ENCODE assay signal across 26 cellular contexts in the genomic region with DNA sequence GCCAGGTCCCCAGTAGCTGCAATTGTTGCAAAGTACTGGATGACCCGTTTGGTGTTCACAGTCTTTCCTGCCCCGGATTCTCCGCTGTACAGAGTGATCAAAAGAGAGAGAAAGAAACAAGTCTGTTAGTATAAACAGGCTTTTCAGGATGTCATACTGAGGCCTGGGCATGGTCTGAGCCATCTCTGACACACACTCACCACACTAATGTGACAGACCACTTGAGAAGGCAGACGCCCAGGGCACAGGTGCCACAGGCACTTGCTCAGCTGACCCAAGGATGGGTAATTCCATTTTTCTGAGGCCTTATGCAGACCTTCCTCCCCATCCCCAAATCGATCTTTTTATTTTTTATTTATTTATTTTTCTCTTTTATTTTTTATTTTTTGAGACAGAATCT. TPM values are rescaled to one million over a fixed set of nuclear protein-coding genes. Genes with fewer than 3 reads are reported as not detected.
"Had no signal": no experiment of that assay in that cellular context is flagged by ENCODE, and none has a peak within 500 bp of the region (broad histone marks: within the 10 kb centered on the region; RNA-seq: fewer than 3 reads in every experiment).

No MANE protein-coding gene starts in this region.

- H3K27ac Mint-ChIP-seq: activated CD4-positive, alpha-beta memory T cell treated with anti-CD3 and anti-CD28 coated beads, Interleukin-2, amount 10 ng/mL, durations not matched to agents 7 days and 5 days; activated CD4-positive, alpha-beta T cell treated with anti-CD3 and anti-CD28 coated beads for 36 hours; activated CD4-positive, alpha-beta T cell treated with anti-CD3 and anti-CD28 coated beads, Interleukin-2, amount 10 ng/mL, durations not matched to agents 24 days and 14 days; activated naive CD4-positive, alpha-beta T cell treated with anti-CD3 and anti-CD28 coated beads, Interleukin-2, amount 10 ng/mL, durations not matched to agents 7 days and 5 days; activated naive CD4-positive, alpha-beta T cell treated with anti-CD3 and anti-CD28 coated beads, Interleukin-2, amount 50 U/mL, for 72 hours; activated naive CD8-positive, alpha-beta T cell treated with anti-CD3 and anti-CD28 coated beads, Interleukin-2, amount 10 ng/mL, durations not matched to agents 7 days and 5 days; activated T-cell treated with anti-CD3 and anti-CD28 coated beads, Interleukin-2, amount 50 U/mL, for 24 hours; activated T-cell treated with anti-CD3 and anti-CD28 coated beads, Interleukin-2, amount 50 U/mL, for 72 hours; brain; effector memory CD8-positive, alpha-beta T cell had no signal

- FAIRE-seq: colon, frontal cortex had no signal

- H3K4me3 ChIP-seq: ascending aorta, breast epithelium, cardiac muscle cell had no signal

- H3K9me3 Mint-ChIP-seq: activated CD4-positive, alpha-beta memory T cell treated with anti-CD3 and anti-CD28 coated beads, Interleukin-2, amount 10 ng/mL, durations not matched to agents 7 days and 5 days; activated CD4-positive, alpha-beta T cell treated with anti-CD3 and anti-CD28 coated beads, Interleukin-2, amount 10 ng/mL, durations not matched to agents 24 days and 14 days; activated naive CD4-positive, alpha-beta T cell treated with anti-CD3 and anti-CD28 coated beads, Interleukin-2, amount 10 ng/mL, durations not matched to agents 7 days and 5 days; activated naive CD4-positive, alpha-beta T cell treated with anti-CD3 and anti-CD28 coated beads, Interleukin-2, amount 50 U/mL, for 72 hours; activated naive CD8-positive, alpha-beta T cell treated with anti-CD3 and anti-CD28 coated beads, Interleukin-2, amount 10 ng/mL, durations not matched to agents 7 days and 5 days; activated T-cell treated with anti-CD3 and anti-CD28 coated beads, Interleukin-2, amount 50 U/mL, for 24 hours; activated T-cell treated with anti-CD3 and anti-CD28 coated beads, Interleukin-2, amount 50 U/mL, for 72 hours; brain; central memory CD8-positive, alpha-beta T cell; effector memory CD8-positive, alpha-beta T cell had no signal

- H3K4me1 ChIP-seq: ascending aorta, breast epithelium had no signal

- H3K36me3 ChIP-seq: breast epithelium, cardiac muscle cell had no signal

- DNase-seq: activated CD4-positive, alpha-beta memory T cell treated with anti-CD3 and anti-CD28 coated beads, Interleukin-2, amount 10 ng/mL, durations not matched to agents 7 days and 5 days; activated CD4-positive, alpha-beta T cell treated with anti-CD3 and anti-CD28 coated beads for 36 hours; activated CD4-positive, alpha-beta T cell treated with anti-CD3 and anti-CD28 coated beads, Interleukin-2, amount 10 ng/mL, durations not matched to agents 24 days and 14 days; activated CD4-positive, CD25-positive, alpha-beta regulatory T cell; activated CD4-positive, CD25-positive, alpha-beta regulatory T cell treated with anti-CD3 and anti-CD28 coated beads, Interleukin-2, amount 50 U/mL, for 72 hours; activated CD8-positive, alpha-beta memory T cell treated with anti-CD3 and anti-CD28 coated beads, Interleukin-2, amount 50 U/mL, for 48 hours; activated gamma-delta T cell; activated naive CD4-positive, alpha-beta T cell; activated naive CD4-positive, alpha-beta T cell treated with anti-CD3 and anti-CD28 coated beads, Interleukin-2, amount 10 ng/mL, durations not matched to agents 7 days and 5 days; activated naive CD8-positive, alpha-beta T cell treated with anti-CD3 and anti-CD28 coated beads, Interleukin-2, amount 10 ng/mL, durations not matched to agents 7 days and 5 days; activated T-cell treated with anti-CD3 and anti-CD28 coated beads for 4 hours; activated T-cell treated with anti-CD3 and anti-CD28 coated beads, Interleukin-2, amount 50 U/mL, for 24 hours; activated T-cell treated with anti-CD3 and anti-CD28 coated beads, Interleukin-2, amount 50 U/mL, for 72 hours; cortex of kidney; dermis blood vessel endothelial cell; effector CD4-positive, alpha-beta T cell; effector memory CD8-positive, alpha-beta T cell; T-helper 2 cell had no signal

- H3K4me1 Mint-ChIP-seq: central memory CD8-positive, alpha-beta T cell had no signal

- H3K27me3 Mint-ChIP-seq: activated CD4-positive, alpha-beta memory T cell treated with anti-CD3 and anti-CD28 coated beads, Interleukin-2, amount 10 ng/mL, durations not matched to agents 7 days and 5 days; activated CD4-positive, alpha-beta T cell treated with anti-CD3 and anti-CD28 coated beads for 36 hours; activated CD4-positive, alpha-beta T cell treated with anti-CD3 and anti-CD28 coated beads, Interleukin-2, amount 10 ng/mL, durations not matched to agents 24 days and 14 days; activated T-cell treated with anti-CD3 and anti-CD28 coated beads, Interleukin-2, amount 50 U/mL, for 24 hours had no signal

- H3K27me3 ChIP-seq: ascending aorta, breast epithelium, cardiac muscle cell had no signal

- H3K36me3 Mint-ChIP-seq: activated naive CD4-positive, alpha-beta T cell treated with anti-CD3 and anti-CD28 coated beads, Interleukin-2, amount 10 ng/mL, durations not matched to agents 7 days and 5 days; activated naive CD4-positive, alpha-beta T cell treated with anti-CD3 and anti-CD28 coated beads, Interleukin-2, amount 50 U/mL, for 72 hours; activated naive CD8-positive, alpha-beta T cell treated with anti-CD3 and anti-CD28 coated beads, Interleukin-2, amount 10 ng/mL, durations not matched to agents 7 days and 5 days had no signal

- H3K9me3 ChIP-seq: ascending aorta, breast epithelium had no signal

- H3K4me3 Mint-ChIP-seq: activated CD4-positive, alpha-beta memory T cell treated with anti-CD3 and anti-CD28 coated beads, Interleukin-2, amount 10 ng/mL, durations not matched to agents 7 days and 5 days; activated CD4-positive, alpha-beta T cell treated with anti-CD3 and anti-CD28 coated beads for 36 hours; activated CD4-positive, alpha-beta T cell treated with anti-CD3 and anti-CD28 coated beads, Interleukin-2, amount 10 ng/mL, durations not matched to agents 24 days and 14 days; activated naive CD4-positive, alpha-beta T cell treated with anti-CD3 and anti-CD28 coated beads, Interleukin-2, amount 10 ng/mL, durations not matched to agents 7 days and 5 days; activated naive CD8-positive, alpha-beta T cell treated with anti-CD3 and anti-CD28 coated beads, Interleukin-2, amount 10 ng/mL, durations not matched to agents 7 days and 5 days; activated T-cell treated with anti-CD3 and anti-CD28 coated beads, Interleukin-2, amount 50 U/mL, for 24 hours; activated T-cell treated with anti-CD3 and anti-CD28 coated beads, Interleukin-2, amount 50 U/mL, for 72 hours; brain; central memory CD8-positive, alpha-beta T cell; effector memory CD8-positive, alpha-beta T cell had no signal

- ATAC-seq: activated CD4-positive, alpha-beta T cell treated with anti-CD3 and anti-CD28 coated beads for 36 hours; activated naive CD4-positive, alpha-beta T cell treated with anti-CD3 and anti-CD28 coated beads, Interleukin-2, amount 50 U/mL, for 72 hours; activated T-cell treated with anti-CD3 and anti-CD28 coated beads, Interleukin-2, amount 50 U/mL, for 72 hours; effector memory CD8-positive, alpha-beta T cell had no signal

- H3K27ac ChIP-seq: ascending aorta, breast epithelium, cardiac muscle cell had no signal

RNA-seq across cellular contexts. Expression of a gene that starts 47.8 kb away (rescaled TPM):
- total RNA-seq: ascending aorta had no signal
